In the genomic region with DNA sequence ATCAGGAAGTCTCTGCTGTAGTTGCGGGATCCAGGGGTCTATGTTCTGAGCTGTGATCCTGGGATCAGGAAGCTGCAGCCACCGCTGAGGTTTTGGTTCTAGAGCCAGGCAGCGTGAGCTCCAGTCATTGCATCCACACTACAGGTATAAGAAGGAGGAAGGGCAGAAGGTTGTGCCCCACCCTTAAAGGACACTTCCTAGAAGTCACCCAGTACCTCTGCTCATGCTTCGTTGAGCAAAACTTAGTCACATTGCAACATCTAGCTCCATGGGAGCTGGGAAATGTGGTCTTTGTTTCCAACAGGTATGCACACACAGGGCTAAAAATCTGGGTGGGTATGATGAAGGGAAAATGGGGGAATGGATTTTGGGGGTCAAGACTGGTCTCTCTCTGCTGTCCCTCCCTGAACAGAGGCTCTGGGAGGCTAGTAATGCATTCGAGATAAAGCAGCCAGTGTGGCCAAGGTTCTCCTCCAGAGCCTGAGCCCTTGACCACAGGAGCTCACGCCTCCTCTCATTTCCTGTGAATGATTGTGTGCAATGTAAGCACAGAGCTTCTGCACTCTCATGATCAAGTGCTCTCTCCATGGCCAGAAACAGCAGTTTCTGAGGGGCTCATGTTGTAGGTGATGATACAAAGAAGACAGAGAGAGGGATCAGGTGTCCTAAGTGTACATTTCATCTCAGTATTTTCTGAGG, we compare ENCODE assay signal across 17 cellular contexts.
DNase-seq lines count a peak whose midpoint lies in the region; ATAC-seq and TF ChIP-seq lines count a peak whose summit lies in the region.
"Had no signal": no experiment of that assay in that cellular context is flagged by ENCODE, and none has a peak within 500 bp of the region (broad histone marks: within the 10 kb centered on the region; RNA-seq: fewer than 3 reads in every experiment).

No MANE protein-coding gene starts in this region.

- peak; percentile 82 for ATAC-seq in HG02885 (IDR thresholded peaks at IDR 0.05; ENCODE audit: poor library complexity, unreplicated experiment)
- ATAC-seq in activated T-helper 17 cell treated with anti-CD3 and anti-CD28 coated beads, Interleukin-2, amount 50 U/mL, for 72 hours (replicated peaks) = no peak
- ATAC-seq in GM18502 (IDR thresholded peaks at IDR 0.05; ENCODE audit: poor library complexity, unreplicated experiment) = no peak
- ATAC-seq: activated naive CD4-positive, alpha-beta T cell treated with anti-CD3 and anti-CD28 coated beads, Interleukin-2, amount 50 U/mL, for 72 hours; stimulated activated memory B cell treated with anti-CD40 and anti-IgM and Interleukin-4, amounts not matched to agents 10 μg/mL and 1 μg/mL and 100 μg/mL, for 72 hours had no signal

- H3K4me1 Mint-ChIP-seq in T-helper 1 cell treated with Interleukin-12 subunit alpha and Interleukin-12 subunit beta and Interleukin-4 antibody, amounts not matched to agents 30 μg/mL and 1 μg/mL, for 36 hours (ENCODE audit: low read depth) = peaks cover 23% of the 10 kb centered on the region
- H3K4me1 Mint-ChIP-seq in activated T-helper 17 cell treated with anti-CD3 and anti-CD28 coated beads, Interleukin-2, amount 50 U/mL, for 72 hours = peaks cover 11% of the 10 kb centered on the region
- H3K4me1 Mint-ChIP-seq in nephron progenitor cell = peaks cover 49% of the 10 kb centered on the region

- H3K36me3 Mint-ChIP-seq in T-helper 1 cell treated with Interleukin-12 subunit alpha and Interleukin-12 subunit beta and Interleukin-4 antibody, amounts not matched to agents 30 μg/mL and 1 μg/mL, for 36 hours (ENCODE audit: low read depth) = peaks cover 60% of the 10 kb centered on the region
- H3K36me3 Mint-ChIP-seq in activated T-helper 17 cell treated with anti-CD3 and anti-CD28 coated beads, Interleukin-2, amount 50 U/mL, for 72 hours (ENCODE audit: low read depth) = peaks cover 82% of the 10 kb centered on the region
- peaks cover 55% of the 10 kb centered on the region for H3K36me3 Mint-ChIP-seq in nephron progenitor cell (ENCODE audit: low read depth)

- H3K9me3 Mint-ChIP-seq in T-helper 1 cell treated with Interleukin-12 subunit alpha and Interleukin-12 subunit beta and Interleukin-4 antibody, amounts not matched to agents 30 μg/mL and 1 μg/mL, for 36 hours = no peaks in the 10 kb centered on the region
- no peaks in the 10 kb centered on the region for H3K9me3 Mint-ChIP-seq in activated T-helper 17 cell treated with anti-CD3 and anti-CD28 coated beads, Interleukin-2, amount 50 U/mL, for 72 hours
- no peaks in the 10 kb centered on the region for H3K9me3 Mint-ChIP-seq in nephron progenitor cell
- H3K9me3 Mint-ChIP-seq: activated B cell treated with CpG ODN at 0.5 μM for 24 hours; activated naive CD4-positive, alpha-beta T cell treated with anti-CD3 and anti-CD28 coated beads, Interleukin-2, amount 50 U/mL, for 72 hours; stimulated activated memory B cell treated with anti-CD40 and anti-IgM and Interleukin-4, amounts not matched to agents 10 μg/mL and 1 μg/mL and 100 μg/mL, for 72 hours had no signal

- H3K27ac Mint-ChIP-seq in T-helper 1 cell treated with Interleukin-12 subunit alpha and Interleukin-12 subunit beta and Interleukin-4 antibody, amounts not matched to agents 30 μg/mL and 1 μg/mL, for 36 hours = peak overlapping the region; percentile 21
- H3K27ac Mint-ChIP-seq in activated T-helper 17 cell treated with anti-CD3 and anti-CD28 coated beads, Interleukin-2, amount 50 U/mL, for 72 hours = peak overlapping the region; percentile 33
- H3K27ac Mint-ChIP-seq in nephron progenitor cell = peak overlapping the region; percentile 71
- H3K27ac Mint-ChIP-seq: activated B cell treated with CpG ODN at 0.5 μM for 24 hours; stimulated activated memory B cell treated with anti-CD40 and anti-IgM and Interleukin-4, amounts not matched to agents 10 μg/mL and 1 μg/mL and 100 μg/mL, for 72 hours had no signal

- DNase-seq in T-helper 1 cell (no peak), nephron progenitor cell (no peak), NCI-H2081 treated with DMSO at 0.1 percent for 48 hours (lab: John Stamatoyannopoulos, UW) (no peak), NCI-H524 treated with DMSO at 0.1 percent for 48 hours (lab: John Stamatoyannopoulos, UW) (no peak)
- DNase-seq: activated B cell treated with CpG ODN at 0.5 μM for 24 hours, COR-L47, hypothalamus, Kasumi-1, NCI-H526 treated with DMSO at 0.1 percent for 48 hours, SK-N-SH, trophoblast cell had no signal

- TF ChIP-seq CTCF in nephron progenitor cell (IDR thresholded peaks at IDR 0.05) = no peak

- H3K4me3 Mint-ChIP-seq in T-helper 1 cell treated with Interleukin-12 subunit alpha and Interleukin-12 subunit beta and Interleukin-4 antibody, amounts not matched to agents 30 μg/mL and 1 μg/mL, for 36 hours = no peak overlapping the region
- no peak overlapping the region for H3K4me3 Mint-ChIP-seq in activated T-helper 17 cell treated with anti-CD3 and anti-CD28 coated beads, Interleukin-2, amount 50 U/mL, for 72 hours
- H3K4me3 Mint-ChIP-seq in nephron progenitor cell = no peak overlapping the region
- H3K4me3 Mint-ChIP-seq: activated B cell treated with CpG ODN at 0.5 μM for 24 hours; stimulated activated memory B cell treated with anti-CD40 and anti-IgM and Interleukin-4, amounts not matched to agents 10 μg/mL and 1 μg/mL and 100 μg/mL, for 72 hours had no signal

- H3K27me3 Mint-ChIP-seq in T-helper 1 cell treated with Interleukin-12 subunit alpha and Interleukin-12 subunit beta and Interleukin-4 antibody, amounts not matched to agents 30 μg/mL and 1 μg/mL, for 36 hours (ENCODE audit: low read depth) = no peaks in the 10 kb centered on the region
- H3K27me3 Mint-ChIP-seq in activated T-helper 17 cell treated with anti-CD3 and anti-CD28 coated beads, Interleukin-2, amount 50 U/mL, for 72 hours = no peaks in the 10 kb centered on the region
- H3K27me3 Mint-ChIP-seq in nephron progenitor cell (ENCODE audit: low read depth, poor library complexity) = peaks cover 5% of the 10 kb centered on the region
- H3K27me3 Mint-ChIP-seq: activated B cell treated with CpG ODN at 0.5 μM for 24 hours; stimulated activated memory B cell treated with anti-CD40 and anti-IgM and Interleukin-4, amounts not matched to agents 10 μg/mL and 1 μg/mL and 100 μg/mL, for 72 hours had no signal

Comparison
In these comparisons a context has a peak if more than half of its experiments do, and no peak if none do; other contexts are left out.
1. H3K27ac Mint-ChIP-seq: peak in every context shown above with its lines; median percentile 71 in nephron progenitor cell; 33 in activated T-helper 17 cell treated with anti-CD3 and anti-CD28 coated beads, Interleukin-2, amount 50 U/mL, for 72 hours; 21 in T-helper 1 cell treated with Interleukin-12 subunit alpha and Interleukin-12 subunit beta and Interleukin-4 antibody, amounts not matched to agents 30 μg/mL and 1 μg/mL, for 36 hours.